In the genomic region with DNA sequence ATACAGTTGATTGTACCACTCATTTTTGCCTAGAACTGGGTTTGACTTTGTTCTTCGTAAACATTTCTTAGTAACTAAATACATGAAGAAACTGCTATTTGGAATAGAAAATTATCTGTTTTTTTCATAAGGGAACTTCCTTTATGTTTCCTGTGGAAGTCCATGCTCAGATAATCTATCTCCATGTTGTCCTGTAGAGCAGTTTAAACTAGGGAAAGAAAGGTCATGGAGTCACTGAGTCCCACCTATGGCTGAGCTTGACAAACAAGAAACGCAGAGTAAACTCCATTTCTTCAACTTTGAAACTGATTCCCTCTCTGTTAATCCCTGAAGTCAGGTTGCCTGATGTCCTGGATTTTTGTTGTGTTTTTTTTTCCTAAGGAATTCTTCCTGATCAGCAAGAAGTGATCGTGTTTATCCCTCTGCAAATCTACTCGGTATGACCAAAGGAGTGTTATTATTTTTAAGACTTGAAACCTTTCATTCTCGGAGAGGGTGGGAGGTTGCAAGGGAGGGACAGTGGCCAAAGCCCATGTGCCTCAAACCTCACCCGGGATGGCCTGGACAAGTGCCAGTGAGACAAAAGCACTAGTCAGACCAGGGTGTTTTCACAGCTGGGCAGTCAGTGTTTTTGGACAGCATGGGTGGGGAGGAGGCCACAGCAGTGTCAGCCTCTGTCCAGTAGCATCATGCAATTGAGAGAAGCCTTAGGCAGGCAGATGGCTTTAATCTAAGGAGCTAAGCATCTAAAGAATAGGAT, we compare ENCODE assay signal across 11 cellular contexts. TPM values are rescaled to one million over a fixed set of nuclear protein-coding genes. Genes with fewer than 3 reads are reported as not detected.
A peak's percentile ranks its signal among the peaks of the same experiment; 100 is the strongest.
DNase-seq lines count a peak whose midpoint lies in the region; ATAC-seq and TF ChIP-seq lines count a peak whose summit lies in the region.
"Had no signal": no experiment of that assay in that cellular context is flagged by ENCODE, and none has a peak within 500 bp of the region (broad histone marks: within the 10 kb centered on the region; RNA-seq: fewer than 3 reads in every experiment).

No MANE protein-coding gene starts in this region.

- H3K27me3 ChIP-seq in brain microvascular endothelial cell (replicated peaks) (no peaks in the 10 kb centered on the region), stomach (no peaks in the 10 kb centered on the region)

- peaks cover 3% of the 10 kb centered on the region for H3K36me3 Mint-ChIP-seq in T-helper 2 cell treated with Interferon-gamma antibody and Interleukin-4, amounts not matched to agents 5 μg/mL and 100 μg/mL, for 36 hours (ENCODE audit: low read depth)
- H3K36me3 Mint-ChIP-seq: activated naive CD4-positive, alpha-beta T cell treated with anti-CD3 and anti-CD28 coated beads, Interleukin-2, amount 50 U/mL, for 72 hours had no signal

- H3K27ac Mint-ChIP-seq in T-helper 2 cell treated with Interferon-gamma antibody and Interleukin-4, amounts not matched to agents 5 μg/mL and 100 μg/mL, for 36 hours: no peak overlapping the region
- H3K27ac Mint-ChIP-seq: activated naive CD4-positive, alpha-beta T cell treated with anti-CD3 and anti-CD28 coated beads, Interleukin-2, amount 50 U/mL, for 72 hours had no signal

- TF ChIP-seq EP300 in stomach (IDR thresholded peaks at IDR 0.05): no peak

- no peak for TF ChIP-seq CTCF in brain microvascular endothelial cell (IDR thresholded peaks at IDR 0.05; ENCODE audit: low read depth, low read length, missing control alignments)
- no peak for TF ChIP-seq CTCF in stomach (IDR thresholded peaks at IDR 0.05)

- H3K9me3 ChIP-seq in stomach: no peaks in the 10 kb centered on the region

- no peaks in the 10 kb centered on the region for H3K27me3 Mint-ChIP-seq in T-helper 2 cell treated with Interferon-gamma antibody and Interleukin-4, amounts not matched to agents 5 μg/mL and 100 μg/mL, for 36 hours (ENCODE audit: low read depth)

- intact Hi-C loops in left ventricle myocardium superior (cut with micrococcal nuclease): no loop called here
- intact Hi-C loops in stomach (cut with DNase I; ENCODE audit: low total_unique reads): loop anchor here (10.0 kb wide), 1 partner anchor 126 kb away; a partner anchor contains a TSS

- H3K4me3 ChIP-seq in brain microvascular endothelial cell (ENCODE audit: low read depth, low read length): no peak overlapping the region
- H3K4me3 ChIP-seq in stomach: no peak overlapping the region

- no peak for TF ChIP-seq POLR2A in stomach (IDR thresholded peaks at IDR 0.05)

- peaks cover 0 to 19% (median 9%) of the 10 kb centered on the region in 4 donors for H3K4me1 ChIP-seq in stomach

- peak overlapping the region; percentile 49 for H3K27ac ChIP-seq in brain microvascular endothelial cell
- H3K27ac ChIP-seq in stomach: peak overlapping the region in 1 of 5 donors; percentile 38

- DNase-seq in HT1080 (ENCODE audit: low read depth) (peak; percentile 52), brain microvascular endothelial cell (peak; percentile 94), left ventricle myocardium superior (peak; percentile 79), stomach (peak; percentile 33), NCI-H2029 (lab: John Stamatoyannopoulos, UW) (no peak)
- DNase-seq in T-helper 2 cell treated with Interferon-gamma antibody and Interleukin-4, amounts not matched to agents 5 μg/mL and 100 μg/mL, for 36 hours (ENCODE audit: low spot score): no peak
- DNase-seq: glutamatergic neuron had no signal

- ATAC-seq in left ventricle myocardium superior: peak; percentile 91
- ATAC-seq in HG03342 (IDR thresholded peaks at IDR 0.05; ENCODE audit: unreplicated experiment): no peak
- ATAC-seq in HG02884 (IDR thresholded peaks at IDR 0.05; ENCODE audit: unreplicated experiment): no peak
- ATAC-seq: activated naive CD4-positive, alpha-beta T cell treated with anti-CD3 and anti-CD28 coated beads, Interleukin-2, amount 50 U/mL, for 72 hours had no signal

- H3K9me3 Mint-ChIP-seq in T-helper 2 cell treated with Interferon-gamma antibody and Interleukin-4, amounts not matched to agents 5 μg/mL and 100 μg/mL, for 36 hours: no peaks in the 10 kb centered on the region
- H3K9me3 Mint-ChIP-seq: activated naive CD4-positive, alpha-beta T cell treated with anti-CD3 and anti-CD28 coated beads, Interleukin-2, amount 50 U/mL, for 72 hours had no signal

- no peak overlapping the region for H3K4me3 Mint-ChIP-seq in T-helper 2 cell treated with Interferon-gamma antibody and Interleukin-4, amounts not matched to agents 5 μg/mL and 100 μg/mL, for 36 hours
- H3K4me3 Mint-ChIP-seq: neural crest cell had no signal

- no peaks in the 10 kb centered on the region for H3K36me3 ChIP-seq in brain microvascular endothelial cell (replicated peaks)
- no peaks in the 10 kb centered on the region for H3K36me3 ChIP-seq in stomach

- peaks cover 9% of the 10 kb centered on the region for H3K4me1 Mint-ChIP-seq in T-helper 2 cell treated with Interferon-gamma antibody and Interleukin-4, amounts not matched to agents 5 μg/mL and 100 μg/mL, for 36 hours (ENCODE audit: low read depth)
- H3K4me1 Mint-ChIP-seq: neural crest cell had no signal

- WGBS in stomach, 5 donors: 37 to 51% (median 43%) methylated on average over 6 of the region's 6 CpGs

- in situ Hi-C loops in brain microvascular endothelial cell (cut with HindIII; ENCODE audit: low pct_ligation_motif_present, low sequenced_read_pairs): loop anchor here (10.0 kb wide), 1 partner anchor 236 kb away; no protein-coding TSS in a partner anchor

RNA-seq across cellular contexts. Expression of a gene that starts 54.8 kb away (rescaled TPM):
- 3.8 and 4.2 TPM in 2 replicates for total RNA-seq in HT1080 (2014; rRNA removed; shearing (Covaris generic))
- 2.3 and 2.6 TPM in 2 replicates for polyA plus RNA-seq in HT1080 (2015; cell fraction: cytosol; rRNA removed)
- 7.6 and 8.9 TPM in 2 replicates for polyA plus RNA-seq in HT1080 (2015; cell fraction: nucleus; rRNA removed)
- total RNA-seq in left ventricle myocardium superior (9.3 TPM), stomach (1 to 10 TPM in 3 of 5 donors, under 1 TPM in 2; under 0.01 to 5.5 (median 1.2) TPM)
- 10 to 100 TPM; 14.6 to 50.4 (median 43.3) TPM for polyA plus RNA-seq in stomach

Comparison
In these comparisons a context has a peak if more than half of its experiments do, and no peak if none do; other contexts are left out.
1. DNase-seq: peak in HT1080 (single experiment), brain microvascular endothelial cell (single experiment), left ventricle myocardium superior (single experiment) and stomach (single experiment); none in NCI-H2029 (single experiment) and T-helper 2 cell treated with Interferon-gamma antibody and Interleukin-4, amounts not matched to agents 5 μg/mL and 100 μg/mL, for 36 hours (single experiment).